1 cellular context compared by ENCODE assay signal in genomic region chr6:149990672-149991402, GRCh38.
TF ChIP-seq lines count a peak whose summit lies in the region.

No MANE protein-coding gene starts in this region.

TF ChIP-seq in H1, 55 proteins besides CTCF, POLR2A, EP300 and RAD21 (continued from another document):
- TF ChIP-seq ATF3 (IDR thresholded peaks at IDR 0.05; ENCODE audit: insufficient read depth, low read depth, low read length) (no peak), NANOG (IDR thresholded peaks at IDR 0.05; ENCODE audit: insufficient read depth, low read depth, low read length, poor library complexity, severe bottlenecking) (no peak), CBX8 (IDR thresholded peaks at IDR 0.05; ENCODE audit: borderline replicate concordance, low read depth, low read length) (no peak), SUZ12 (IDR thresholded peaks at IDR 0.05; ENCODE audit: low read length) (peak; percentile 67), SRF (IDR thresholded peaks at IDR 0.05; ENCODE audit: low read depth, low read length) (no peak)
